11 cellular contexts compared by ENCODE assay signal in genomic region chr3:20023663-20024417, GRCh38. TPM values are rescaled to one million over a fixed set of nuclear protein-coding genes. Genes with fewer than 3 reads are reported as not detected.
DNase-seq lines count a peak whose midpoint lies in the region; ATAC-seq and TF ChIP-seq lines count a peak whose summit lies in the region.
"Had no signal": no experiment of that assay in that cellular context is flagged by ENCODE, and none has a peak within 500 bp of the region (broad histone marks: within the 10 kb centered on the region; RNA-seq: fewer than 3 reads in every experiment).

No MANE protein-coding gene starts in this region.

- H3K36me3 Mint-ChIP-seq in activated CD8-positive, alpha-beta T cell treated with anti-CD3 and anti-CD28 coated beads for 36 hours (ENCODE audit: low read depth) = no peaks in the 10 kb centered on the region

- no peak overlapping the region for H3K27ac Mint-ChIP-seq in activated CD8-positive, alpha-beta T cell treated with anti-CD3 and anti-CD28 coated beads for 36 hours
- H3K27ac Mint-ChIP-seq: activated CD4-positive, alpha-beta T cell treated with anti-CD3 and anti-CD28 coated beads for 36 hours had no signal

- H3K4me1 ChIP-seq in muscle layer of duodenum (ENCODE audit: control insufficient read depth in 1 of 2, insufficient read depth in 2 of 2, low read length in 2 of 2) (peaks cover 0 to 12% of the 10 kb centered on the region in 2 donors), transverse colon (peaks cover 0 to 15% (median 12%) of the 10 kb centered on the region in 4 donors)

- DNase-seq in SKM-1 (lab: John Stamatoyannopoulos, UW; ENCODE audit: unreplicated experiment) = peak; percentile 27
- DNase-seq in erythroblast (lab: John Stamatoyannopoulos, UW) = peak; percentile 69 to 70
- DNase-seq in transverse colon = peak; percentile 26
- no peak for DNase-seq in activated CD8-positive, alpha-beta T cell treated with anti-CD3 and anti-CD28 coated beads for 36 hours
- no peak for DNase-seq in DMS79 (lab: John Stamatoyannopoulos, UW)
- DNase-seq: activated CD4-positive, alpha-beta T cell treated with anti-CD3 and anti-CD28 coated beads for 36 hours; NCI-H526 had no signal

- in situ Hi-C loops in transverse colon (cut with MboI; ENCODE audit: low pct_ligation_motif_present in 1 of 4, low pct_unique_long_range_greater_than_20kb in 1 of 4, low sequenced_read_pairs in 3 of 4) = no loop called here

- intact Hi-C loops in transverse colon (cut with DNase I; ENCODE audit: low total_unique reads) = no loop called here
- intact Hi-C loops in activated CD8-positive, alpha-beta T cell treated with anti-CD3 and anti-CD28 coated beads for 36 hours (cut with micrococcal nuclease) = no loop called here

- 36% methylated on average over 2 of the region's 2 CpGs; no CpG with 5 or more reads in 1 of the 2 donors for WGBS in transverse colon (ENCODE audit: low coverage in 1 of 2), 2 donors

- H3K27ac ChIP-seq in muscle layer of duodenum (ENCODE audit: low read length) = peak overlapping the region; percentile 33
- peak overlapping the region; percentile 26 to 51 (median 33) for H3K27ac ChIP-seq in transverse colon

- H3K9me3 ChIP-seq in muscle layer of duodenum (ENCODE audit: control insufficient read depth in 1 of 2, low read length in 2 of 2) = no peaks in the 10 kb centered on the region
- no peaks in the 10 kb centered on the region for H3K9me3 ChIP-seq in transverse colon

- TF ChIP-seq CTCF in transverse colon (IDR thresholded peaks at IDR 0.05) = no peak
- TF ChIP-seq CTCF in activated CD8-positive, alpha-beta T cell treated with anti-CD3 and anti-CD28 coated beads for 36 hours (IDR thresholded peaks at IDR 0.05) = no peak

- TF ChIP-seq EP300 in transverse colon (IDR thresholded peaks at IDR 0.05; ENCODE audit: low read depth) = no peak

- no peak for ATAC-seq in HG02623 (IDR thresholded peaks at IDR 0.05; ENCODE audit: unreplicated experiment)
- no peak for ATAC-seq in activated CD8-positive, alpha-beta T cell treated with anti-CD3 and anti-CD28 coated beads for 36 hours
- no peak for ATAC-seq in activated CD4-positive, CD25-positive, alpha-beta regulatory T cell treated with anti-CD3 and anti-CD28 coated beads, Interleukin-2, amount 50 U/mL, for 24 hours
- ATAC-seq: activated CD4-positive, alpha-beta T cell treated with anti-CD3 and anti-CD28 coated beads for 36 hours had no signal

- H3K4me1 Mint-ChIP-seq in activated CD8-positive, alpha-beta T cell treated with anti-CD3 and anti-CD28 coated beads for 36 hours (ENCODE audit: low read depth) = no peaks in the 10 kb centered on the region
- H3K4me1 Mint-ChIP-seq: activated CD4-positive, alpha-beta T cell treated with anti-CD3 and anti-CD28 coated beads for 36 hours had no signal

- H3K9me3 Mint-ChIP-seq in activated CD8-positive, alpha-beta T cell treated with anti-CD3 and anti-CD28 coated beads for 36 hours = no peaks in the 10 kb centered on the region
- H3K9me3 Mint-ChIP-seq: central memory CD8-positive, alpha-beta T cell had no signal

- H3K27me3 ChIP-seq in muscle layer of duodenum (ENCODE audit: low read depth, low read length) = no peaks in the 10 kb centered on the region
- no peaks in the 10 kb centered on the region for H3K27me3 ChIP-seq in transverse colon

- H3K4me3 Mint-ChIP-seq in activated CD8-positive, alpha-beta T cell treated with anti-CD3 and anti-CD28 coated beads for 36 hours = no peak overlapping the region
- H3K4me3 Mint-ChIP-seq: activated CD4-positive, alpha-beta T cell treated with anti-CD3 and anti-CD28 coated beads for 36 hours; central memory CD8-positive, alpha-beta T cell had no signal

- H3K4me3 ChIP-seq in muscle layer of duodenum (ENCODE audit: low read depth in 1 of 2, low read length in 2 of 2) (no peak overlapping the region), transverse colon (no peak overlapping the region)

- H3K36me3 ChIP-seq in muscle layer of duodenum (ENCODE audit: control insufficient read depth in 1 of 2, insufficient read depth in 2 of 2, low read length in 2 of 2) = no peaks in the 10 kb centered on the region
- H3K36me3 ChIP-seq in transverse colon = no peaks in the 10 kb centered on the region

- TF ChIP-seq POLR2A in erythroblast (IDR thresholded peaks at IDR 0.05; ENCODE audit: low read length) = no peak
- TF ChIP-seq POLR2A in transverse colon (IDR thresholded peaks at IDR 0.05) = no peak

- H3K27me3 Mint-ChIP-seq in activated CD8-positive, alpha-beta T cell treated with anti-CD3 and anti-CD28 coated beads for 36 hours = no peaks in the 10 kb centered on the region
- H3K27me3 Mint-ChIP-seq: activated CD4-positive, alpha-beta T cell treated with anti-CD3 and anti-CD28 coated beads for 36 hours; central memory CD8-positive, alpha-beta T cell had no signal

- CTCF ChIA-PET in activated CD8-positive, alpha-beta T cell treated with anti-CD3 and anti-CD28 coated beads for 36 hours (lab: Charles Lee) = interaction anchor here (1.4 kb wide), 1 partner anchor 17 kb away, joined by 3 read pairs; no protein-coding TSS in a partner anchor

- POLR2A ChIA-PET in activated CD8-positive, alpha-beta T cell treated with anti-CD3 and anti-CD28 coated beads for 36 hours (lab: Charles Lee) = no interaction called here

RNA-seq across cellular contexts. Expression of gene PP2D1, which starts 11.8 kb away (rescaled TPM):
- not detected for total RNA-seq in transverse colon
- total RNA-seq in activated CD8-positive, alpha-beta T cell treated with anti-CD3 and anti-CD28 coated beads for 36 hours = not detected
- total RNA-seq: activated CD4-positive, alpha-beta T cell treated with anti-CD3 and anti-CD28 coated beads for 36 hours had no signal

RNA-seq across cellular contexts. Expression of gene KAT2B, which starts 16.4 kb away (rescaled TPM):
- total RNA-seq in transverse colon = 10 to 100 TPM; 21.3 to 35.5 (median 30.2) TPM
- 10 to 100 TPM; 18.6 to 28.8 TPM for total RNA-seq in activated CD8-positive, alpha-beta T cell treated with anti-CD3 and anti-CD28 coated beads for 36 hours

Comparison
In these comparisons a context has a peak if more than half of its experiments do, and no peak if none do; other contexts are left out.
1. DNase-seq: peak in SKM-1 (single experiment), erythroblast (2 of 2) and transverse colon (single experiment); none in activated CD8-positive, alpha-beta T cell treated with anti-CD3 and anti-CD28 coated beads for 36 hours (single experiment) and DMS79 (single experiment).